Comparison of ENCODE assay signal across 8 cellular contexts in genomic region chr13:112885782-112886268, GRCh38.
A peak's percentile ranks its signal among the peaks of the same experiment; 100 is the strongest.
DNase-seq lines count a peak whose midpoint lies in the region; ATAC-seq and TF ChIP-seq lines count a peak whose summit lies in the region.

No MANE protein-coding gene starts in this region.

- ATAC-seq in RWPE2 (ENCODE audit: low read depth) (peak; percentile 98), GM21447 (IDR thresholded peaks at IDR 0.05; ENCODE audit: unreplicated experiment) (no peak), HG03442 (IDR thresholded peaks at IDR 0.05; ENCODE audit: unreplicated experiment) (no peak)
- ATAC-seq in activated naive CD4-positive, alpha-beta T cell treated with anti-CD3 and anti-CD28 coated beads, Interleukin-2, amount 50 U/mL, for 72 hours = no peak

- no peak overlapping the region; the same call in 1 of the 2 replicates for H3K27ac Mint-ChIP-seq in HFFc6
- H3K27ac Mint-ChIP-seq in osteocyte (ENCODE audit: unreplicated experiment) = peak overlapping the region; percentile 75
- no peak overlapping the region for H3K27ac Mint-ChIP-seq in activated naive CD4-positive, alpha-beta T cell treated with anti-CD3 and anti-CD28 coated beads, Interleukin-2, amount 50 U/mL, for 72 hours

- no peaks in the 10 kb centered on the region for H3K9me3 Mint-ChIP-seq in HFFc6
- H3K9me3 Mint-ChIP-seq in osteocyte (ENCODE audit: unreplicated experiment) = no peaks in the 10 kb centered on the region
- no peaks in the 10 kb centered on the region for H3K9me3 Mint-ChIP-seq in activated naive CD4-positive, alpha-beta T cell treated with anti-CD3 and anti-CD28 coated beads, Interleukin-2, amount 50 U/mL, for 72 hours

- TF ChIP-seq CTCF in HFFc6 (IDR thresholded peaks at IDR 0.05) (no peak), RWPE2 (IDR thresholded peaks at IDR 0.05; ENCODE audit: poor library complexity, severe bottlenecking) (no peak), fibroblast of the aortic adventitia (IDR thresholded peaks at IDR 0.05; ENCODE audit: insufficient read depth, low read length) (no peak), osteocyte (IDR thresholded peaks at IDR 0.05) (no peak)

- H3K4me1 Mint-ChIP-seq in HFFc6 (ENCODE audit: low read depth) (no peaks in the 10 kb centered on the region), osteocyte (ENCODE audit: unreplicated experiment) (peaks cover 9% of the 10 kb centered on the region)

- no peaks in the 10 kb centered on the region for H3K4me1 ChIP-seq in RWPE2 (ENCODE audit: insufficient read depth, poor library complexity, severe bottlenecking)

- H3K27ac ChIP-seq in RWPE2 (ENCODE audit: poor library complexity, severe bottlenecking) = no peak overlapping the region

- no peaks in the 10 kb centered on the region for H3K36me3 ChIP-seq in RWPE2 (ENCODE audit: low read depth)

- no peaks in the 10 kb centered on the region for H3K36me3 Mint-ChIP-seq in HFFc6 (ENCODE audit: low read depth)
- no peaks in the 10 kb centered on the region for H3K36me3 Mint-ChIP-seq in osteocyte (ENCODE audit: unreplicated experiment)
- H3K36me3 Mint-ChIP-seq in activated naive CD4-positive, alpha-beta T cell treated with anti-CD3 and anti-CD28 coated beads, Interleukin-2, amount 50 U/mL, for 72 hours = peaks cover 0 to 5% of the 10 kb centered on the region in 2 donors

- peak; percentile 88 for DNase-seq in HFFc6
- peak; percentile 91 for DNase-seq in RWPE2 (ENCODE audit: low spot score)
- peak; percentile 81 for DNase-seq in fibroblast of the aortic adventitia (ENCODE audit: low read depth)
- peak; percentile 93 for DNase-seq in osteocyte (ENCODE audit: extremely low spot score, unreplicated experiment)
- no peak for DNase-seq in UCSD-AML1 (lab: John Stamatoyannopoulos, UW; ENCODE audit: unreplicated experiment)
- no peak for DNase-seq in activated naive CD4-positive, alpha-beta T cell treated with anti-CD3 and anti-CD28 coated beads, Interleukin-2, amount 50 U/mL, for 72 hours (ENCODE audit: low spot score in 2 of 2)

- no peaks in the 10 kb centered on the region for H3K9me3 ChIP-seq in RWPE2 (ENCODE audit: severe bottlenecking)

- no peaks in the 10 kb centered on the region for H3K27me3 ChIP-seq in RWPE2 (ENCODE audit: insufficient read depth, poor library complexity, severe bottlenecking)

- H3K4me3 Mint-ChIP-seq in HFFc6 (peak overlapping the region; percentile 30; the same call in 1 of the 2 replicates), osteocyte (ENCODE audit: unreplicated experiment) (peak overlapping the region; percentile 66)

- H3K27me3 Mint-ChIP-seq in HFFc6 (ENCODE audit: insufficient read depth) = peaks cover 8% of the 10 kb centered on the region
- H3K27me3 Mint-ChIP-seq in osteocyte (ENCODE audit: unreplicated experiment) = peaks cover 5% of the 10 kb centered on the region

- H3K4me3 ChIP-seq in RWPE2 (ENCODE audit: severe bottlenecking) (peak overlapping the region; percentile 10), fibroblast of the aortic adventitia (ENCODE audit: low read depth, low read length) (peak overlapping the region; percentile 29)

Comparison
In these comparisons a context has a peak if more than half of its experiments do, and no peak if none do; other contexts are left out.
1. DNase-seq: peak in HFFc6 (single experiment), RWPE2 (single experiment), fibroblast of the aortic adventitia (single experiment) and osteocyte (single experiment); none in UCSD-AML1 (single experiment) and activated naive CD4-positive, alpha-beta T cell treated with anti-CD3 and anti-CD28 coated beads, Interleukin-2, amount 50 U/mL, for 72 hours (0 of 2).